8 cellular contexts compared by ENCODE assay signal in genomic region chr6:7725849-7726415, GRCh38. TPM values are rescaled to one million over a fixed set of nuclear protein-coding genes. Genes with fewer than 3 reads are reported as not detected.
A peak's percentile ranks its signal among the peaks of the same experiment; 100 is the strongest.
DNase-seq lines count a peak whose midpoint lies in the region; ATAC-seq and TF ChIP-seq lines count a peak whose summit lies in the region.

TSS of gene BMP6 (plus strand) at chr6:7726099. CDS start at chr6:7726956, 857 bp downstream.

- peaks cover 29% of the 10 kb centered on the region for H4K20me1 ChIP-seq in neural progenitor cell (ENCODE audit: low read depth)

- H3K27ac ChIP-seq in HUES6 (ENCODE audit: low read depth, low read length) (no peak within 1 kb of the TSS), neural progenitor cell (no peak within 1 kb of the TSS), thymus (ENCODE audit: low read depth) (no peak within 1 kb of the TSS)

- TF ChIP-seq CTCF in neural progenitor cell (IDR thresholded peaks at IDR 0.05) = no peak

- peaks cover 24% of the 10 kb centered on the region for H3K4me1 Mint-ChIP-seq in neural progenitor cell

- H3K4me1 ChIP-seq in HUES6 (ENCODE audit: control insufficient read depth, insufficient read depth, low read length) = peaks cover 23% of the 10 kb centered on the region
- H3K4me1 ChIP-seq in neural progenitor cell = peaks cover 24% of the 10 kb centered on the region
- H3K4me1 ChIP-seq in thymus (ENCODE audit: control insufficient read depth, insufficient read depth, low read length) = no peaks in the 10 kb centered on the region

- H3K27me3 ChIP-seq in HUES6 (ENCODE audit: control insufficient read depth, insufficient read depth, low read length) (peaks cover 84% of the 10 kb centered on the region), neural progenitor cell (peaks cover 98% of the 10 kb centered on the region), thymus (ENCODE audit: control insufficient read depth, insufficient read depth) (peaks cover 67% of the 10 kb centered on the region)

- H3K36me3 ChIP-seq in HUES6 (ENCODE audit: control insufficient read depth, insufficient read depth, low read length) = no peaks in the 10 kb centered on the region
- H3K36me3 ChIP-seq in neural progenitor cell = no peaks in the 10 kb centered on the region
- no peaks in the 10 kb centered on the region for H3K36me3 ChIP-seq in thymus (ENCODE audit: control insufficient read depth, insufficient read depth)

- H3K9me3 Mint-ChIP-seq in neural progenitor cell = no peaks in the 10 kb centered on the region

- peaks cover 18% of the 10 kb centered on the region for H3F3A ChIP-seq in neural progenitor cell (ENCODE audit: low read depth)

- H3K36me3 Mint-ChIP-seq in neural progenitor cell = no peaks in the 10 kb centered on the region

- H3K79me2 ChIP-seq in neural progenitor cell (ENCODE audit: low read depth) = no peaks in the 10 kb centered on the region

- DNase-seq in DMS153 (lab: John Stamatoyannopoulos, UW) = peak; percentile 51
- DNase-seq in OCI-M1 (lab: John Stamatoyannopoulos, UW) = peak; percentile 97
- peak; percentile 48 for DNase-seq in activated naive CD4-positive, alpha-beta T cell treated with Interleukin-2 at 50 U/mL for 16 hours
- DNase-seq in germinal center (ENCODE audit: low spot score) = peak; percentile 94
- DNase-seq in neural progenitor cell (ENCODE audit: low spot score) = peak; percentile 98

- peak; percentile 73 for ATAC-seq in GM21528 (IDR thresholded peaks at IDR 0.05; ENCODE audit: low FRiP score, unreplicated experiment)

- H3K9me3 ChIP-seq in HUES6 (ENCODE audit: control insufficient read depth, insufficient read depth, low read depth, low read length) (no peaks in the 10 kb centered on the region), neural progenitor cell (ENCODE audit: low read depth) (no peaks in the 10 kb centered on the region), thymus (ENCODE audit: control insufficient read depth) (no peaks in the 10 kb centered on the region)

- peaks cover 40% of the 10 kb centered on the region for H3K27me3 Mint-ChIP-seq in neural progenitor cell (ENCODE audit: insufficient read depth, low read depth)

- H3K4me3 ChIP-seq in HUES6 (ENCODE audit: low read depth, low read length) (peak within 1 kb of the TSS; percentile 70), neural progenitor cell (peak within 1 kb of the TSS; percentile 53), thymus (ENCODE audit: low read length) (peak within 1 kb of the TSS; percentile 48)

- H3K4me2 ChIP-seq in neural progenitor cell = peak within 1 kb of the TSS; percentile 93

- H3K9ac ChIP-seq in HUES6 (ENCODE audit: low read length) (peak within 1 kb of the TSS; percentile 34), neural progenitor cell (no peak within 1 kb of the TSS)

- WGBS in thymus = under 1% methylated on average over 69 of the region's 69 CpGs

- H2AFZ ChIP-seq in neural progenitor cell (replicated peaks) = peak within 1 kb of the TSS; percentile 79

- peak within 1 kb of the TSS; percentile 88 for H3K4me3 Mint-ChIP-seq in neural progenitor cell

- no peak within 1 kb of the TSS for H3K27ac Mint-ChIP-seq in neural progenitor cell

RNA-seq across cellular contexts. Expression of gene BMP6, which starts in this region (rescaled TPM):
- total RNA-seq in neural progenitor cell (ENCODE audit: low replicate concordance) = 0.37 and 0.41 TPM in 2 replicates
- polyA plus RNA-seq in thymus = 0.82 TPM

Comparison
In these comparisons a context has a peak if more than half of its experiments do, and no peak if none do; other contexts are left out.
1. Peak in DNase-seq, H3K4me3 ChIP-seq and H3K4me2 ChIP-seq in neural progenitor cell; RNA of the gene not detected or under 1 TPM.
2. DNase-seq: peak in every context shown above with its lines; median percentile 98 in neural progenitor cell; 97 in OCI-M1; 94 in germinal center; 51 in DMS153; 48 in activated naive CD4-positive, alpha-beta T cell treated with Interleukin-2 at 50 U/mL for 16 hours.